Comparison of ENCODE assay signal across 1 cellular context in the genomic region with DNA sequence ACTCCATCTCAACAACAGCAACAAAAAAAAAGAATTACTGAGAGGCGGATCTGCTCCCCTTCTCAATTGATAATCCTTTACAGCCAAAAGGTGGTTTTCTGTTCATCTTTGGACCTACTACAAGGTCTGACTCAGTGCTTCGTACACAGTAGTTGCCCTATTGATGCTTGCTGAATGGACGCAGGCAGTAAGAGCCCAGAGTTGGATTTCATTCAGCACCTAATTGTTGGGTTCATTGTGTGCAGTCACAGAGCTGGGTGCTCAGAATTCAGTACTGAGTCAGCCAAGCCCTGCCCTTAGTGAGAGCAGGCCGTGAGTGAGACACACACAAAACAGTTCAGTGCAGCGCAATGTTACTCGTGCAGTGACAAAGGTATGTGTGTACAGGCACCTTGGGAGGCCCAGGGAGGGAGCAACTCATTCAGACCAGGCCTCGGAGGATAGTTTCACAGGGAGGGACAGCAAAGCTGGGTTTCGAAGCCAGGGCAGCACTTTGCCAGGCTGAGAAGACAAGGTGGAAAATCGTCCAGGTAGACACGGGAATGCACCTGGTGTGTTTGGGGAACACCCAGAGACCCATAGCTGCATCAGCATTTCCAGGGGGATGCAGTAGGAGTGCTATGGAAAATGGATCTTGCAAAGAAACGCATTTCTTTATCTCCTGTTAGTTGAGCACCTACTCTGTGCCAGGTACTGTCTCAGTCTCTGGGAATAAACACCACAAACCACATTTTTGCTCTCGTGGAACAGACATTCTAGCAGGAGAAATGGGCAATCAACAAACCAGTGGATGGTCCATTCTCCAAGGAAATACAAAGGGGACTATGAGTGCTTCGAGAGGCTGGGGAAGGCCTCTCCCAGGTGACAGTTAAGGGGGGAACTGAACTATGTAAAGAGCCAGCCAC.
A peak's percentile ranks its signal among the peaks of the same experiment; 100 is the strongest.
TF ChIP-seq lines count a peak whose summit lies in the region.

No MANE protein-coding gene starts in this region.

TF ChIP-seq in HepG2, 621 proteins besides CTCF, POLR2A, EP300 and RAD21:
- TF ChIP-seq DR1 (CRISPR knock-in tag; IDR thresholded peaks at IDR 0.05), result no peak
- TF ChIP-seq, protein P1, sequence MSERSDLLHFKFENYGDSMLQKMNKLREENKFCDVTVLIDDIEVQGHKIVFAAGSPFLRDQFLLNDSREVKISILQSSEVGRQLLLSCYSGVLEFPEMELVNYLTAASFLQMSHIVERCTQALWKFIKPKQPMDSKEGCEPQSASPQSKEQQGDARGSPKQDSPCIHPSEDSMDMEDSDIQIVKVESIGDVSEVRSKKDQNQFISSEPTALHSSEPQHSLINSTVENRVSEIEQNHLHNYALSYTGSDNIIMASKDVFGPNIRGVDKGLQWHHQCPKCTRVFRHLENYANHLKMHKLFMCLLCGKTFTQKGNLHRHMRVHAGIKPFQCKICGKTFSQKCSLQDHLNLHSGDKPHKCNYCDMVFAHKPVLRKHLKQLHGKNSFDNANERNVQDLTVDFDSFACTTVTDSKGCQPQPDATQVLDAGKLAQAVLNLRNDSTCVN (CRISPR knock-in tag; IDR thresholded peaks at IDR 0.05; ENCODE audit: borderline replicate concordance), result no peak
- no peak for TF ChIP-seq AHDC1 (CRISPR knock-in tag; IDR thresholded peaks at IDR 0.05; ENCODE audit: borderline replicate concordance)
- peak; percentile 62; the same call in 1 of the 2 replicates for TF ChIP-seq ZKSCAN8 (CRISPR knock-in tag; IDR thresholded peaks at IDR 0.05; ENCODE audit: borderline replicate concordance)
- TF ChIP-seq RAD51 (IDR thresholded peaks at IDR 0.05; ENCODE audit: borderline replicate concordance), result no peak
- TF ChIP-seq ZFP37 (CRISPR knock-in tag; IDR thresholded peaks at IDR 0.05; ENCODE audit: borderline replicate concordance), result no peak
- TF ChIP-seq HDAC2 (CRISPR knock-in tag; IDR thresholded peaks at IDR 0.05), result no peak
- TF ChIP-seq ZNF367 (CRISPR knock-in tag; IDR thresholded peaks at IDR 0.05; ENCODE audit: borderline replicate concordance), result no peak
- TF ChIP-seq CHCHD3 (CRISPR knock-in tag; IDR thresholded peaks at IDR 0.05), result no peak
- TF ChIP-seq KDM3A (CRISPR knock-in tag; IDR thresholded peaks at IDR 0.05; ENCODE audit: low read depth), result no peak
- no peak for TF ChIP-seq IRF1 (CRISPR knock-in tag; IDR thresholded peaks at IDR 0.05; ENCODE audit: low read depth)
- TF ChIP-seq, protein P2, sequence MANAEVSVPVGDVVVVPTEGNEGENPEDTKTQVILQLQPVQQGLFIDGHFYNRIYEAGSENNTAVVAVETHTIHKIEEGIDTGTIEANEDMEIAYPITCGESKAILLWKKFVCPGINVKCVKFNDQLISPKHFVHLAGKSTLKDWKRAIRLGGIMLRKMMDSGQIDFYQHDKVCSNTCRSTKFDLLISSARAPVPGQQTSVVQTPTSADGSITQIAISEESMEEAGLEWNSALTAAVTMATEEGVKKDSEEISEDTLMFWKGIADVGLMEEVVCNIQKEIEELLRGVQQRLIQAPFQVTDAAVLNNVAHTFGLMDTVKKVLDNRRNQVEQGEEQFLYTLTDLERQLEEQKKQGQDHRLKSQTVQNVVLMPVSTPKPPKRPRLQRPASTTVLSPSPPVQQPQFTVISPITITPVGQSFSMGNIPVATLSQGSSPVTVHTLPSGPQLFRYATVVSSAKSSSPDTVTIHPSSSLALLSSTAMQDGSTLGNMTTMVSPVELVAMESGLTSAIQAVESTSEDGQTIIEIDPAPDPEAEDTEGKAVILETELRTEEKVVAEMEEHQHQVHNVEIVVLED (CRISPR knock-in tag; IDR thresholded peaks at IDR 0.05; ENCODE audit: borderline replicate concordance), result no peak
- TF ChIP-seq ZNF251 (CRISPR knock-in tag; IDR thresholded peaks at IDR 0.05), result no peak
- TF ChIP-seq ZNF646 (CRISPR knock-in tag; IDR thresholded peaks at IDR 0.05), result 0 out of 2 replicates have a peak, but pooled peaks have one; percentile 29
- no peak for TF ChIP-seq CENPX (CRISPR knock-in tag; IDR thresholded peaks at IDR 0.05)
- no peak for TF ChIP-seq ZNF841 (CRISPR knock-in tag; IDR thresholded peaks at IDR 0.05; ENCODE audit: borderline replicate concordance)
- TF ChIP-seq ZNF3 (CRISPR knock-in tag; IDR thresholded peaks at IDR 0.05), result peak; percentile 44; the same call in 1 of the 2 replicates
- no peak for TF ChIP-seq ZNF484 (CRISPR knock-in tag; IDR thresholded peaks at IDR 0.05; ENCODE audit: borderline replicate concordance, low read depth)
